Comparison of ENCODE assay signal across 1 cellular context in the genomic region with DNA sequence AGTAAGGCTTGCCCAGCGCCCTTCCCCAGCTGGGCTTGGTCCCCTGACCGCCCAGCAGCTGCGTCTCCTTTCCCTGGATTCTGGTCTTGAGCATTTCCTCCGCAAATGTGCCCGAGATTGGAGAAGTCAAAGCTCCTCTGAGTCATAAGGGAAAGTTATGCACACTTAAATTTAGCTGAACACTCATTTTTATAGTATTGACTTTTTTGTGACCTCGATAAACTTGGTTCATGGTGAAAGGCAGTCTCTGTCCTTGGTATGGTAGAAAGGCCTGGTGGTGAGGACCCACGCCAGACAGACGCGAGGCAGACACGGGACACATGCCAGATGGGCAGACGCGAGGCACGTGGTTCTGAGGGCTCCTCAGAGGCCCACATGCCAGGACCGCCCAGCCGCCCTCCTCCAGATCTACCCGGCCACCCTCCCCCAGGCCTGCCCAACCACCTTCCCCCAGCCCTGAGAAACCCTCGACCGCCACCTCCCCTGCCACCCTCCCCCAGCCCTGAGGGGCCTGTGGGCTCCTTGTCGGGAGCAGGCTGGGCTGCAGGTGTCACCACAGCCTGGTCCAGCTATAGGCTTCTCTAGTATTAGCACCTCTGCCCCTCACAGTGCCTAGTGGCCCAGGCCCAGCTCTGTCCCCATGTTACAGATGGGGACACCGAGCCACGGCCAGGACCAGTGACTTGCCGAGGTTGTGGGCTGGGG.
TF ChIP-seq lines count a peak whose summit lies in the region.

No MANE protein-coding gene starts in this region.

TF ChIP-seq in GM12878, 131 proteins besides CTCF, POLR2A, EP300 and RAD21 (continued from another document and continues in another):
- TF ChIP-seq, protein P1, sequence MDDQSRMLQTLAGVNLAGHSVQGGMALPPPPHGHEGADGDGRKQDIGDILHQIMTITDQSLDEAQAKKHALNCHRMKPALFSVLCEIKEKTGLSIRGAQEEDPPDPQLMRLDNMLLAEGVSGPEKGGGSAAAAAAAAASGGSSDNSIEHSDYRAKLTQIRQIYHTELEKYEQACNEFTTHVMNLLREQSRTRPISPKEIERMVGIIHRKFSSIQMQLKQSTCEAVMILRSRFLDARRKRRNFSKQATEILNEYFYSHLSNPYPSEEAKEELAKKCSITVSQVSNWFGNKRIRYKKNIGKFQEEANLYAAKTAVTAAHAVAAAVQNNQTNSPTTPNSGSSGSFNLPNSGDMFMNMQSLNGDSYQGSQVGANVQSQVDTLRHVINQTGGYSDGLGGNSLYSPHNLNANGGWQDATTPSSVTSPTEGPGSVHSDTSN (IDR thresholded peaks at IDR 0.05; ENCODE audit: insufficient replicate concordance, low read depth, low read length): no peak
- peak in 1 of 2 experiments; percentile 62; a peak in 2 of 4 replicates for TF ChIP-seq SRF (IDR thresholded peaks at IDR 0.05; ENCODE audit: low read depth in 2 of 2, low read length in 2 of 2)
- peak; percentile 87 for TF ChIP-seq IRF4 (IDR thresholded peaks at IDR 0.05; ENCODE audit: low read depth, low read length)
- TF ChIP-seq FOXK2 (IDR thresholded peaks at IDR 0.05): no peak
- no peak for TF ChIP-seq GABPA (IDR thresholded peaks at IDR 0.05; ENCODE audit: low read depth)
- 0 out of 2 replicates have a peak, but pooled peaks have one; percentile 19 for TF ChIP-seq CBX5 (IDR thresholded peaks at IDR 0.05; ENCODE audit: low read depth)
- TF ChIP-seq PAX8 (IDR thresholded peaks at IDR 0.05): no peak
- no peak for TF ChIP-seq SMAD5 (IDR thresholded peaks at IDR 0.05; ENCODE audit: low read depth)
- peak; percentile 89 for TF ChIP-seq NFIC (IDR thresholded peaks at IDR 0.05; ENCODE audit: low read depth, low read length)
- TF ChIP-seq RCOR1 (conservative IDR thresholded peaks at IDR 0.05; ENCODE audit: low read depth, low read length): no peak
- TF ChIP-seq, protein P2, sequence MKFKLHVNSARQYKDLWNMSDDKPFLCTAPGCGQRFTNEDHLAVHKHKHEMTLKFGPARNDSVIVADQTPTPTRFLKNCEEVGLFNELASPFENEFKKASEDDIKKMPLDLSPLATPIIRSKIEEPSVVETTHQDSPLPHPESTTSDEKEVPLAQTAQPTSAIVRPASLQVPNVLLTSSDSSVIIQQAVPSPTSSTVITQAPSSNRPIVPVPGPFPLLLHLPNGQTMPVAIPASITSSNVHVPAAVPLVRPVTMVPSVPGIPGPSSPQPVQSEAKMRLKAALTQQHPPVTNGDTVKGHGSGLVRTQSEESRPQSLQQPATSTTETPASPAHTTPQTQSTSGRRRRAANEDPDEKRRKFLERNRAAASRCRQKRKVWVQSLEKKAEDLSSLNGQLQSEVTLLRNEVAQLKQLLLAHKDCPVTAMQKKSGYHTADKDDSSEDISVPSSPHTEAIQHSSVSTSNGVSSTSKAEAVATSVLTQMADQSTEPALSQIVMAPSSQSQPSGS (IDR thresholded peaks at IDR 0.05; ENCODE audit: low read length): peak; percentile 78
- no peak for TF ChIP-seq CHD4 (IDR thresholded peaks at IDR 0.05)
- TF ChIP-seq, protein P3, sequence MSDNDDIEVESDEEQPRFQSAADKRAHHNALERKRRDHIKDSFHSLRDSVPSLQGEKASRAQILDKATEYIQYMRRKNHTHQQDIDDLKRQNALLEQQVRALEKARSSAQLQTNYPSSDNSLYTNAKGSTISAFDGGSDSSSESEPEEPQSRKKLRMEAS (IDR thresholded peaks at IDR 0.05; ENCODE audit: low read depth, low read length): 0 out of 2 replicates have a peak, but pooled peaks have one; percentile 19
- TF ChIP-seq, protein P4, sequence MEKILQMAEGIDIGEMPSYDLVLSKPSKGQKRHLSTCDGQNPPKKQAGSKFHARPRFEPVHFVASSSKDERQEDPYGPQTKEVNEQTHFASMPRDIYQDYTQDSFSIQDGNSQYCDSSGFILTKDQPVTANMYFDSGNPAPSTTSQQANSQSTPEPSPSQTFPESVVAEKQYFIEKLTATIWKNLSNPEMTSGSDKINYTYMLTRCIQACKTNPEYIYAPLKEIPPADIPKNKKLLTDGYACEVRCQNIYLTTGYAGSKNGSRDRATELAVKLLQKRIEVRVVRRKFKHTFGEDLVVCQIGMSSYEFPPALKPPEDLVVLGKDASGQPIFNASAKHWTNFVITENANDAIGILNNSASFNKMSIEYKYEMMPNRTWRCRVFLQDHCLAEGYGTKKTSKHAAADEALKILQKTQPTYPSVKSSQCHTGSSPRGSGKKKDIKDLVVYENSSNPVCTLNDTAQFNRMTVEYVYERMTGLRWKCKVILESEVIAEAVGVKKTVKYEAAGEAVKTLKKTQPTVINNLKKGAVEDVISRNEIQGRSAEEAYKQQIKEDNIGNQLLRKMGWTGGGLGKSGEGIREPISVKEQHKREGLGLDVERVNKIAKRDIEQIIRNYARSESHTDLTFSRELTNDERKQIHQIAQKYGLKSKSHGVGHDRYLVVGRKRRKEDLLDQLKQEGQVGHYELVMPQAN (conservative IDR thresholded peaks at IDR 0.05): no peak
- TF ChIP-seq, protein P5, sequence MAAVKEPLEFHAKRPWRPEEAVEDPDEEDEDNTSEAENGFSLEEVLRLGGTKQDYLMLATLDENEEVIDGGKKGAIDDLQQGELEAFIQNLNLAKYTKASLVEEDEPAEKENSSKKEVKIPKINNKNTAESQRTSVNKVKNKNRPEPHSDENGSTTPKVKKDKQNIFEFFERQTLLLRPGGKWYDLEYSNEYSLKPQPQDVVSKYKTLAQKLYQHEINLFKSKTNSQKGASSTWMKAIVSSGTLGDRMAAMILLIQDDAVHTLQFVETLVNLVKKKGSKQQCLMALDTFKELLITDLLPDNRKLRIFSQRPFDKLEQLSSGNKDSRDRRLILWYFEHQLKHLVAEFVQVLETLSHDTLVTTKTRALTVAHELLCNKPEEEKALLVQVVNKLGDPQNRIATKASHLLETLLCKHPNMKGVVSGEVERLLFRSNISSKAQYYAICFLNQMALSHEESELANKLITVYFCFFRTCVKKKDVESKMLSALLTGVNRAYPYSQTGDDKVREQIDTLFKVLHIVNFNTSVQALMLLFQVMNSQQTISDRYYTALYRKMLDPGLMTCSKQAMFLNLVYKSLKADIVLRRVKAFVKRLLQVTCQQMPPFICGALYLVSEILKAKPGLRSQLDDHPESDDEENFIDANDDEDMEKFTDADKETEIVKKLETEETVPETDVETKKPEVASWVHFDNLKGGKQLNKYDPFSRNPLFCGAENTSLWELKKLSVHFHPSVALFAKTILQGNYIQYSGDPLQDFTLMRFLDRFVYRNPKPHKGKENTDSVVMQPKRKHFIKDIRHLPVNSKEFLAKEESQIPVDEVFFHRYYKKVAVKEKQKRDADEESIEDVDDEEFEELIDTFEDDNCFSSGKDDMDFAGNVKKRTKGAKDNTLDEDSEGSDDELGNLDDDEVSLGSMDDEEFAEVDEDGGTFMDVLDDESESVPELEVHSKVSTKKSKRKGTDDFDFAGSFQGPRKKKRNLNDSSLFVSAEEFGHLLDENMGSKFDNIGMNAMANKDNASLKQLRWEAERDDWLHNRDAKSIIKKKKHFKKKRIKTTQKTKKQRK (IDR thresholded peaks at IDR 0.05; ENCODE audit: low read depth, low read length): no peak
- TF ChIP-seq, protein P6, sequence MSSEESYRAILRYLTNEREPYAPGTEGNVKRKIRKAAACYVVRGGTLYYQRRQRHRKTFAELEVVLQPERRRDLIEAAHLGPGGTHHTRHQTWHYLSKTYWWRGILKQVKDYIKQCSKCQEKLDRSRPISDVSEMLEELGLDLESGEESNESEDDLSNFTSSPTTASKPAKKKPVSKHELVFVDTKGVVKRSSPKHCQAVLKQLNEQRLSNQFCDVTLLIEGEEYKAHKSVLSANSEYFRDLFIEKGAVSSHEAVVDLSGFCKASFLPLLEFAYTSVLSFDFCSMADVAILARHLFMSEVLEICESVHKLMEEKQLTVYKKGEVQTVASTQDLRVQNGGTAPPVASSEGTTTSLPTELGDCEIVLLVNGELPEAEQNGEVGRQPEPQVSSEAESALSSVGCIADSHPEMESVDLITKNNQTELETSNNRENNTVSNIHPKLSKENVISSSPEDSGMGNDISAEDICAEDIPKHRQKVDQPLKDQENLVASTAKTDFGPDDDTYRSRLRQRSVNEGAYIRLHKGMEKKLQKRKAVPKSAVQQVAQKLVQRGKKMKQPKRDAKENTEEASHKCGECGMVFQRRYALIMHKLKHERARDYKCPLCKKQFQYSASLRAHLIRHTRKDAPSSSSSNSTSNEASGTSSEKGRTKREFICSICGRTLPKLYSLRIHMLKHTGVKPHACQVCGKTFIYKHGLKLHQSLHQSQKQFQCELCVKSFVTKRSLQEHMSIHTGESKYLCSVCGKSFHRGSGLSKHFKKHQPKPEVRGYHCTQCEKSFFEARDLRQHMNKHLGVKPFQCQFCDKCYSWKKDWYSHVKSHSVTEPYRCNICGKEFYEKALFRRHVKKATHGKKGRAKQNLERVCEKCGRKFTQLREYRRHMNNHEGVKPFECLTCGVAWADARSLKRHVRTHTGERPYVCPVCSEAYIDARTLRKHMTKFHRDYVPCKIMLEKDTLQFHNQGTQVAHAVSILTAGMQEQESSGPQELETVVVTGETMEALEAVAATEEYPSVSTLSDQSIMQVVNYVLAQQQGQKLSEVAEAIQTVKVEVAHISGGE (CRISPR knock-in tag; IDR thresholded peaks at IDR 0.05): no peak
- TF ChIP-seq, protein P7, sequence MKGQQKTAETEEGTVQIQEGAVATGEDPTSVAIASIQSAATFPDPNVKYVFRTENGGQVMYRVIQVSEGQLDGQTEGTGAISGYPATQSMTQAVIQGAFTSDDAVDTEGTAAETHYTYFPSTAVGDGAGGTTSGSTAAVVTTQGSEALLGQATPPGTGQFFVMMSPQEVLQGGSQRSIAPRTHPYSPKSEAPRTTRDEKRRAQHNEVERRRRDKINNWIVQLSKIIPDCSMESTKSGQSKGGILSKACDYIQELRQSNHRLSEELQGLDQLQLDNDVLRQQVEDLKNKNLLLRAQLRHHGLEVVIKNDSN (IDR thresholded peaks at IDR 0.05; ENCODE audit: borderline replicate concordance, extremely low read length, insufficient read depth, low read depth, low read length): peak; percentile 19
- TF ChIP-seq YY1 (IDR thresholded peaks at IDR 0.05; ENCODE audit: low read depth, low read length): no peak
- no peak for TF ChIP-seq BACH1 (IDR thresholded peaks at IDR 0.05; ENCODE audit: borderline replicate concordance)
- no peak for TF ChIP-seq RB1 (IDR thresholded peaks at IDR 0.05; ENCODE audit: borderline replicate concordance)
- peak; percentile 74 for TF ChIP-seq BHLHE40 (IDR thresholded peaks at IDR 0.05; ENCODE audit: borderline replicate concordance in 1 of 2, low read depth in 2 of 2, low read length in 1 of 2)
- 0 out of 2 replicates have a peak, but pooled peaks have one; percentile 6 for TF ChIP-seq TAF1 (IDR thresholded peaks at IDR 0.05; ENCODE audit: borderline replicate concordance, low read depth, low read length)
- no peak for TF ChIP-seq LARP7 (IDR thresholded peaks at IDR 0.05)
- TF ChIP-seq, protein P8, sequence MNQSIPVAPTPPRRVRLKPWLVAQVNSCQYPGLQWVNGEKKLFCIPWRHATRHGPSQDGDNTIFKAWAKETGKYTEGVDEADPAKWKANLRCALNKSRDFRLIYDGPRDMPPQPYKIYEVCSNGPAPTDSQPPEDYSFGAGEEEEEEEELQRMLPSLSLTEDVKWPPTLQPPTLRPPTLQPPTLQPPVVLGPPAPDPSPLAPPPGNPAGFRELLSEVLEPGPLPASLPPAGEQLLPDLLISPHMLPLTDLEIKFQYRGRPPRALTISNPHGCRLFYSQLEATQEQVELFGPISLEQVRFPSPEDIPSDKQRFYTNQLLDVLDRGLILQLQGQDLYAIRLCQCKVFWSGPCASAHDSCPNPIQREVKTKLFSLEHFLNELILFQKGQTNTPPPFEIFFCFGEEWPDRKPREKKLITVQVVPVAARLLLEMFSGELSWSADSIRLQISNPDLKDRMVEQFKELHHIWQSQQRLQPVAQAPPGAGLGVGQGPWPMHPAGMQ (IDR thresholded peaks at IDR 0.05; ENCODE audit: borderline replicate concordance): no peak
- TF ChIP-seq, protein P9, sequence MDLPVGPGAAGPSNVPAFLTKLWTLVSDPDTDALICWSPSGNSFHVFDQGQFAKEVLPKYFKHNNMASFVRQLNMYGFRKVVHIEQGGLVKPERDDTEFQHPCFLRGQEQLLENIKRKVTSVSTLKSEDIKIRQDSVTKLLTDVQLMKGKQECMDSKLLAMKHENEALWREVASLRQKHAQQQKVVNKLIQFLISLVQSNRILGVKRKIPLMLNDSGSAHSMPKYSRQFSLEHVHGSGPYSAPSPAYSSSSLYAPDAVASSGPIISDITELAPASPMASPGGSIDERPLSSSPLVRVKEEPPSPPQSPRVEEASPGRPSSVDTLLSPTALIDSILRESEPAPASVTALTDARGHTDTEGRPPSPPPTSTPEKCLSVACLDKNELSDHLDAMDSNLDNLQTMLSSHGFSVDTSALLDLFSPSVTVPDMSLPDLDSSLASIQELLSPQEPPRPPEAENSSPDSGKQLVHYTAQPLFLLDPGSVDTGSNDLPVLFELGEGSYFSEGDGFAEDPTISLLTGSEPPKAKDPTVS (IDR thresholded peaks at IDR 0.05; ENCODE audit: low read depth, low read length): no peak
- peak; percentile 44; the same call in 1 of the 2 replicates for TF ChIP-seq PAX5 (IDR thresholded peaks at IDR 0.05; ENCODE audit: borderline replicate concordance, low read depth, low read length)
- no peak for TF ChIP-seq ATF7 (IDR thresholded peaks at IDR 0.05; ENCODE audit: low read depth)
- TF ChIP-seq, protein P10, sequence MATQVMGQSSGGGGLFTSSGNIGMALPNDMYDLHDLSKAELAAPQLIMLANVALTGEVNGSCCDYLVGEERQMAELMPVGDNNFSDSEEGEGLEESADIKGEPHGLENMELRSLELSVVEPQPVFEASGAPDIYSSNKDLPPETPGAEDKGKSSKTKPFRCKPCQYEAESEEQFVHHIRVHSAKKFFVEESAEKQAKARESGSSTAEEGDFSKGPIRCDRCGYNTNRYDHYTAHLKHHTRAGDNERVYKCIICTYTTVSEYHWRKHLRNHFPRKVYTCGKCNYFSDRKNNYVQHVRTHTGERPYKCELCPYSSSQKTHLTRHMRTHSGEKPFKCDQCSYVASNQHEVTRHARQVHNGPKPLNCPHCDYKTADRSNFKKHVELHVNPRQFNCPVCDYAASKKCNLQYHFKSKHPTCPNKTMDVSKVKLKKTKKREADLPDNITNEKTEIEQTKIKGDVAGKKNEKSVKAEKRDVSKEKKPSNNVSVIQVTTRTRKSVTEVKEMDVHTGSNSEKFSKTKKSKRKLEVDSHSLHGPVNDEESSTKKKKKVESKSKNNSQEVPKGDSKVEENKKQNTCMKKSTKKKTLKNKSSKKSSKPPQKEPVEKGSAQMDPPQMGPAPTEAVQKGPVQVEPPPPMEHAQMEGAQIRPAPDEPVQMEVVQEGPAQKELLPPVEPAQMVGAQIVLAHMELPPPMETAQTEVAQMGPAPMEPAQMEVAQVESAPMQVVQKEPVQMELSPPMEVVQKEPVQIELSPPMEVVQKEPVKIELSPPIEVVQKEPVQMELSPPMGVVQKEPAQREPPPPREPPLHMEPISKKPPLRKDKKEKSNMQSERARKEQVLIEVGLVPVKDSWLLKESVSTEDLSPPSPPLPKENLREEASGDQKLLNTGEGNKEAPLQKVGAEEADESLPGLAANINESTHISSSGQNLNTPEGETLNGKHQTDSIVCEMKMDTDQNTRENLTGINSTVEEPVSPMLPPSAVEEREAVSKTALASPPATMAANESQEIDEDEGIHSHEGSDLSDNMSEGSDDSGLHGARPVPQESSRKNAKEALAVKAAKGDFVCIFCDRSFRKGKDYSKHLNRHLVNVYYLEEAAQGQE (IDR thresholded peaks at IDR 0.05; ENCODE audit: low read depth, low read length): peak; percentile 59; the same call in 1 of the 2 replicates
- no peak for TF ChIP-seq CEBPB (IDR thresholded peaks at IDR 0.05; ENCODE audit: borderline replicate concordance in 1 of 2, low read depth in 2 of 2, low read length in 2 of 2)
- no peak for TF ChIP-seq SREBF1 (IDR thresholded peaks at IDR 0.05; ENCODE audit: low read length)
- TF ChIP-seq ZNF384 (IDR thresholded peaks at IDR 0.05; ENCODE audit: borderline replicate concordance, low read depth, low read length): no peak
- no peak for TF ChIP-seq SIN3A (IDR thresholded peaks at IDR 0.05; ENCODE audit: low read depth, low read length)
